In genomic region chr17:29149431-29150064, GRCh38 we compare ENCODE assay signal across 8 cellular contexts. TPM values are rescaled to one million over a fixed set of nuclear protein-coding genes. Genes with fewer than 3 reads are reported as not detected.
DNase-seq lines count a peak whose midpoint lies in the region; ATAC-seq and TF ChIP-seq lines count a peak whose summit lies in the region.

No MANE protein-coding gene starts in this region.

- H3K9ac ChIP-seq in subcutaneous abdominal adipose tissue (ENCODE audit: low read length in 5 of 5), result peak overlapping the region; percentile 63 to 85 (median 78)

- no peak for TF ChIP-seq CTCF in HEK293 (tag by site-specific recombination; IDR thresholded peaks at IDR 0.05)

- POLR2A ChIA-PET in CD4-positive, alpha-beta memory T cell (lab: Charles Lee; ENCODE audit: partially characterized antibody), result interaction anchor here (0.6 to 4.2 kb wide), 10 partner anchors 10 to 418 kb away, joined by 3 to 70 read pairs (median 6); partner anchors contain the start of genes MYO18A and NUFIP2
- POLR2A ChIA-PET in HEK293 (lab: Yijun Ruan, JAX), result interaction anchor here (0.8 to 2.7 kb wide), 18 partner anchors 9 to 221 kb away, joined by 3 to 60 read pairs (median 4); partner anchors contain the start of genes MYO18A, NUFIP2 and PHF12

- peaks cover 33% of the 10 kb centered on the region for H3K4me1 ChIP-seq in CD4-positive, alpha-beta memory T cell (ENCODE audit: insufficient read depth, low read length)
- H3K4me1 ChIP-seq in HEK293 (ENCODE audit: control insufficient read depth, insufficient read depth, low read length) (peaks cover 10% of the 10 kb centered on the region), subcutaneous abdominal adipose tissue (ENCODE audit: control insufficient read depth in 5 of 5, insufficient read depth in 5 of 5, low read length in 5 of 5) (peaks cover 6 to 44% (median 36%) of the 10 kb centered on the region in 5 donors)

- ATAC-seq in GM21786 (IDR thresholded peaks at IDR 0.05; ENCODE audit: unreplicated experiment), result no peak

- no peak for DNase-seq in CD4-positive, alpha-beta memory T cell
- DNase-seq in activated T-helper 1 cell treated with anti-CD3 and anti-CD28 coated beads, Interleukin-12 subunit alpha, Interleukin-12 subunit beta, Interleukin-2, Interleukin-4 antibody, amounts not matched to agents 30 ng/mL and 10 ng/mL and 1 ng/mL, durations not matched to agents 14 hours and 24 hours and 36 hours (ENCODE audit: low spot score), result no peak
- DNase-seq in H4 (ENCODE audit: low spot score) (no peak), kidney glomerular epithelial cell (lab: John Stamatoyannopoulos, UW) (no peak)

- H3K4me3 ChIP-seq in CD4-positive, alpha-beta memory T cell (ENCODE audit: low read length in 2 of 2), result no peak overlapping the region
- peak overlapping the region; percentile 44; the same call in 1 of the 2 replicates for H3K4me3 ChIP-seq in HEK293 (ENCODE audit: low read depth, low read length)
- H3K4me3 ChIP-seq in iPS-18c (ENCODE audit: insufficient read depth, low read depth, low read length), result peak overlapping the region; percentile 46
- H3K4me3 ChIP-seq in subcutaneous abdominal adipose tissue (ENCODE audit: low read depth in 1 of 5, low read length in 5 of 5), result peak overlapping the region; percentile 65 to 76 (median 73)

- H3K9me3 ChIP-seq in CD4-positive, alpha-beta memory T cell (ENCODE audit: control insufficient read depth in 1 of 2, low read length in 2 of 2), result no peaks in the 10 kb centered on the region
- H3K9me3 ChIP-seq in HEK293 (ENCODE audit: control insufficient read depth, insufficient read depth, low read depth, low read length) (no peaks in the 10 kb centered on the region), iPS-18c (ENCODE audit: control insufficient read depth, insufficient read depth, low read length) (no peaks in the 10 kb centered on the region), subcutaneous abdominal adipose tissue (ENCODE audit: control insufficient read depth in 5 of 5, low read length in 5 of 5) (no peaks in the 10 kb centered on the region)

- peak overlapping the region; percentile 53 for H3K27ac ChIP-seq in CD4-positive, alpha-beta memory T cell (ENCODE audit: low read depth, low read length)
- peak overlapping the region; percentile 45; the same call in 1 of the 2 replicates for H3K27ac ChIP-seq in HEK293 (ENCODE audit: extremely low read depth, low read depth, low read length)
- peak overlapping the region; percentile 74 for H3K27ac ChIP-seq in subcutaneous abdominal adipose tissue (ENCODE audit: low read depth, low read length)

- no peaks in the 10 kb centered on the region for H3K27me3 Mint-ChIP-seq in CD4-positive, alpha-beta memory T cell
- H3K27me3 Mint-ChIP-seq in activated T-helper 1 cell treated with anti-CD3 and anti-CD28 coated beads, Interleukin-12 subunit alpha, Interleukin-12 subunit beta, Interleukin-2, Interleukin-4 antibody, amounts not matched to agents 30 ng/mL and 10 ng/mL and 1 ng/mL, durations not matched to agents 14 hours and 24 hours and 36 hours (ENCODE audit: insufficient read depth), result no peaks in the 10 kb centered on the region

- intact Hi-C loops in CD4-positive, alpha-beta memory T cell (cut with micrococcal nuclease), result loop anchor here (1.0 to 10.0 kb wide), 4 partner anchors 31 to 385 kb away; partner anchors contain the start of gene MYO18A
- intact Hi-C loops in activated T-helper 1 cell treated with anti-CD3 and anti-CD28 coated beads, Interleukin-12 subunit alpha, Interleukin-12 subunit beta, Interleukin-2, Interleukin-4 antibody, amounts not matched to agents 30 ng/mL and 10 ng/mL and 1 ng/mL, durations not matched to agents 14 hours and 24 hours and 36 hours (cut with micrococcal nuclease), result loop anchor here (1.0 to 5.0 kb wide), 5 partner anchors 27 to 418 kb away; partner anchors contain the start of genes ABHD15, MYO18A and TP53I13

- peak overlapping the region; percentile 52 to 82 (median 68) for H3K4me3 Mint-ChIP-seq in CD4-positive, alpha-beta memory T cell
- peak overlapping the region; percentile 79 for H3K4me3 Mint-ChIP-seq in activated T-helper 1 cell treated with anti-CD3 and anti-CD28 coated beads, Interleukin-12 subunit alpha, Interleukin-12 subunit beta, Interleukin-2, Interleukin-4 antibody, amounts not matched to agents 30 ng/mL and 10 ng/mL and 1 ng/mL, durations not matched to agents 14 hours and 24 hours and 36 hours

- no peaks in the 10 kb centered on the region for H3K36me3 ChIP-seq in CD4-positive, alpha-beta memory T cell (ENCODE audit: insufficient read depth, low read length)
- H3K36me3 ChIP-seq in HEK293 (ENCODE audit: control insufficient read depth in 2 of 2, insufficient read depth in 1 of 2, low read length in 2 of 2) (no peaks in the 10 kb centered on the region; a peak in 1 of 3 replicates), subcutaneous abdominal adipose tissue (ENCODE audit: control insufficient read depth in 5 of 5, insufficient read depth in 5 of 5, low read length in 5 of 5) (no peaks in the 10 kb centered on the region)

- no peaks in the 10 kb centered on the region for H3K27me3 ChIP-seq in CD4-positive, alpha-beta memory T cell (ENCODE audit: insufficient read depth, low read length)
- no peaks in the 10 kb centered on the region for H3K27me3 ChIP-seq in subcutaneous abdominal adipose tissue (ENCODE audit: control insufficient read depth in 5 of 5, insufficient read depth in 4 of 5, low read length in 5 of 5)

- H3K36me3 Mint-ChIP-seq in CD4-positive, alpha-beta memory T cell, result no peaks in the 10 kb centered on the region
- H3K36me3 Mint-ChIP-seq in activated T-helper 1 cell treated with anti-CD3 and anti-CD28 coated beads, Interleukin-12 subunit alpha, Interleukin-12 subunit beta, Interleukin-2, Interleukin-4 antibody, amounts not matched to agents 30 ng/mL and 10 ng/mL and 1 ng/mL, durations not matched to agents 14 hours and 24 hours and 36 hours (ENCODE audit: low read depth), result peaks cover 6% of the 10 kb centered on the region

- peaks cover 23 to 62% (median 33%) of the 10 kb centered on the region in 4 donors for H3K4me1 Mint-ChIP-seq in CD4-positive, alpha-beta memory T cell
- peaks cover 64% of the 10 kb centered on the region for H3K4me1 Mint-ChIP-seq in activated T-helper 1 cell treated with anti-CD3 and anti-CD28 coated beads, Interleukin-12 subunit alpha, Interleukin-12 subunit beta, Interleukin-2, Interleukin-4 antibody, amounts not matched to agents 30 ng/mL and 10 ng/mL and 1 ng/mL, durations not matched to agents 14 hours and 24 hours and 36 hours (ENCODE audit: low read depth)

- no peaks in the 10 kb centered on the region for H3K9me3 Mint-ChIP-seq in CD4-positive, alpha-beta memory T cell
- no peaks in the 10 kb centered on the region for H3K9me3 Mint-ChIP-seq in activated T-helper 1 cell treated with anti-CD3 and anti-CD28 coated beads, Interleukin-12 subunit alpha, Interleukin-12 subunit beta, Interleukin-2, Interleukin-4 antibody, amounts not matched to agents 30 ng/mL and 10 ng/mL and 1 ng/mL, durations not matched to agents 14 hours and 24 hours and 36 hours

- CTCF ChIA-PET in CD4-positive, alpha-beta memory T cell (lab: Charles Lee; ENCODE audit: partially characterized antibody), result interaction anchor here (0.7 to 17.1 kb wide), 19 partner anchors 11 to 220 kb away, joined by 3 to 465 read pairs (median 10); partner anchors contain the start of gene MYO18A
- CTCF ChIA-PET in HEK293 (lab: Yijun Ruan, JAX), result interaction anchor here (0.5 to 21.4 kb wide), 59 partner anchors 8 to 1968 kb away, joined by 3 to 506 read pairs (median 4); partner anchors contain the start of genes CRYBA1, MYO18A and NUFIP2

- H3K27ac Mint-ChIP-seq in CD4-positive, alpha-beta memory T cell, result peak overlapping the region; percentile 48 to 90 (median 84)
- peak overlapping the region; percentile 50 for H3K27ac Mint-ChIP-seq in activated T-helper 1 cell treated with anti-CD3 and anti-CD28 coated beads, Interleukin-12 subunit alpha, Interleukin-12 subunit beta, Interleukin-2, Interleukin-4 antibody, amounts not matched to agents 30 ng/mL and 10 ng/mL and 1 ng/mL, durations not matched to agents 14 hours and 24 hours and 36 hours

TF ChIP-seq in HEK293, 187 proteins besides CTCF, POLR2A, EP300 and RAD21 (continues in another document):
- TF ChIP-seq REPIN1 (tag by site-specific recombination; IDR thresholded peaks at IDR 0.05; ENCODE audit: low read depth) (no peak), KLF9 (tag by site-specific recombination; IDR thresholded peaks at IDR 0.05; ENCODE audit: low read depth) (no peak), ZBTB11 (tag by site-specific recombination; conservative IDR thresholded peaks at IDR 0.05; ENCODE audit: low read depth) (no peak), GLIS1 (tag by site-specific recombination; IDR thresholded peaks at IDR 0.05) (peak; percentile 72)

RNA-seq across cellular contexts. Expression of gene MYO18A, which starts 30.6 kb away (rescaled TPM):
- total RNA-seq in CD4-positive, alpha-beta memory T cell, result 100 to 1,000 TPM; 134 to 136 TPM
- 10 to 100 TPM in 1 of 2 donors, 1 to 10 TPM in 1; 6.0 to 44.9 TPM for polyA plus RNA-seq in CD4-positive, alpha-beta memory T cell
- total RNA-seq in activated T-helper 1 cell treated with anti-CD3 and anti-CD28 coated beads, Interleukin-12 subunit alpha, Interleukin-12 subunit beta, Interleukin-2, Interleukin-4 antibody, amounts not matched to agents 30 ng/mL and 10 ng/mL and 1 ng/mL, durations not matched to agents 14 hours and 24 hours and 36 hours, result 38.2 and 40.5 TPM in 2 replicates
- 8.4 and 10.1 TPM in 2 replicates for total RNA-seq in H4 (2014; rRNA removed; shearing (Covaris generic))

Comparison
In these comparisons a context has a peak if more than half of its experiments do, and no peak if none do; other contexts are left out.
1. H3K4me3 ChIP-seq: peak in HEK293 (single experiment), iPS-18c (single experiment) and subcutaneous abdominal adipose tissue (5 of 5); none in CD4-positive, alpha-beta memory T cell (0 of 2).
2. Peak in every context shown above with its lines, with median percentiles within 50 percentile points of each other: H3K27ac ChIP-seq.